8 cellular contexts compared by ENCODE assay signal in genomic region chr1:116667577-116668105, GRCh38. TPM values are rescaled to one million over a fixed set of nuclear protein-coding genes. Genes with fewer than 3 reads are reported as not detected.
DNase-seq lines count a peak whose midpoint lies in the region; ATAC-seq lines count a peak whose summit lies in the region.

IGSF3 (minus strand) TSS chr1:116667733; CDS start chr1:116666326, 1,407 bp downstream.

- WGBS in mesodermal cell (ENCODE audit: insufficient coverage in 2 of 2), 2 experiments, result 2% methylated on average over 34 to 50 of the region's 58 CpGs

- no peaks in the 10 kb centered on the region for H3K9me3 ChIP-seq in CD8-positive, alpha-beta memory T cell (ENCODE audit: low read length)
- H3K9me3 ChIP-seq in mesodermal cell (ENCODE audit: control insufficient read depth, low read length), result no peaks in the 10 kb centered on the region

- DNase-seq in CD8-positive, alpha-beta memory T cell, result peak in 4 of 5 donors; percentile 6 to 46 (median 24)
- DNase-seq in H4 (ENCODE audit: low spot score) (peak; percentile 10), NCI-H345 treated with DMSO at 0.1 percent for 48 hours (lab: John Stamatoyannopoulos, UW; ENCODE audit: unreplicated experiment) (peak; percentile 30), COLO829 (ENCODE audit: low spot score) (no peak)
- DNase-seq in activated CD4-positive, alpha-beta T cell treated with anti-CD3 and anti-CD28 coated beads, Interleukin-2, amount 10 ng/mL, durations not matched to agents 7 days and 5 days, result peak; percentile 51
- peak in 2 of 3 experiments; percentile 5 to 6 for DNase-seq in effector memory CD8-positive, alpha-beta T cell
- peak; percentile 33 for DNase-seq in stimulated activated CD8-positive, alpha-beta memory T cell treated with anti-CD3 and anti-CD28 coated beads, Interleukin-4, amount 100 ng/mL, for 24 hours (ENCODE audit: low read depth)

- H3K4me3 Mint-ChIP-seq in CD8-positive, alpha-beta memory T cell, result peak within 1 kb of the TSS; percentile 81 to 85 (median 84)
- H3K4me3 Mint-ChIP-seq in activated CD4-positive, alpha-beta T cell treated with anti-CD3 and anti-CD28 coated beads, Interleukin-2, amount 10 ng/mL, durations not matched to agents 7 days and 5 days, result peak within 1 kb of the TSS; percentile 68
- H3K4me3 Mint-ChIP-seq in effector memory CD8-positive, alpha-beta T cell, result peak within 1 kb of the TSS; percentile 70 to 74

- H3K27me3 Mint-ChIP-seq in CD8-positive, alpha-beta memory T cell, result peaks cover 27 to 60% of the 10 kb centered on the region in 2 donors
- peaks cover 54% of the 10 kb centered on the region for H3K27me3 Mint-ChIP-seq in activated CD4-positive, alpha-beta T cell treated with anti-CD3 and anti-CD28 coated beads, Interleukin-2, amount 10 ng/mL, durations not matched to agents 7 days and 5 days
- peaks cover 51 to 52% of the 10 kb centered on the region in 2 donors for H3K27me3 Mint-ChIP-seq in effector memory CD8-positive, alpha-beta T cell

- H3K4me1 Mint-ChIP-seq in CD8-positive, alpha-beta memory T cell, result peaks cover 11 to 22% (median 12%) of the 10 kb centered on the region in 3 donors
- H3K4me1 Mint-ChIP-seq in activated CD4-positive, alpha-beta T cell treated with anti-CD3 and anti-CD28 coated beads, Interleukin-2, amount 10 ng/mL, durations not matched to agents 7 days and 5 days, result peaks cover 16% of the 10 kb centered on the region
- peaks cover 7 to 8% of the 10 kb centered on the region in 2 donors for H3K4me1 Mint-ChIP-seq in effector memory CD8-positive, alpha-beta T cell (ENCODE audit: low read depth in 2 of 2)

- peak within 1 kb of the TSS in 2 of 8 donors; percentile 59 to 70 for H3K27ac Mint-ChIP-seq in CD8-positive, alpha-beta memory T cell
- H3K27ac Mint-ChIP-seq in activated CD4-positive, alpha-beta T cell treated with anti-CD3 and anti-CD28 coated beads, Interleukin-2, amount 10 ng/mL, durations not matched to agents 7 days and 5 days, result no peak within 1 kb of the TSS
- no peak within 1 kb of the TSS for H3K27ac Mint-ChIP-seq in effector memory CD8-positive, alpha-beta T cell

- peaks cover 17% of the 10 kb centered on the region for H3K27me3 ChIP-seq in CD8-positive, alpha-beta memory T cell (ENCODE audit: insufficient read depth, low read length, poor library complexity, severe bottlenecking)

- ATAC-seq in effector memory CD8-positive, alpha-beta T cell (replicated peaks), result peak; percentile 72

- H3K36me3 Mint-ChIP-seq in CD8-positive, alpha-beta memory T cell, result no peaks in the 10 kb centered on the region
- no peaks in the 10 kb centered on the region for H3K36me3 Mint-ChIP-seq in activated CD4-positive, alpha-beta T cell treated with anti-CD3 and anti-CD28 coated beads, Interleukin-2, amount 10 ng/mL, durations not matched to agents 7 days and 5 days (ENCODE audit: low read depth)
- H3K36me3 Mint-ChIP-seq in effector memory CD8-positive, alpha-beta T cell (ENCODE audit: insufficient read depth), result peaks cover 6% of the 10 kb centered on the region

- no peaks in the 10 kb centered on the region for H3K36me3 ChIP-seq in CD8-positive, alpha-beta memory T cell (ENCODE audit: insufficient read depth, low read length)
- H3K36me3 ChIP-seq in mesodermal cell (ENCODE audit: control insufficient read depth, insufficient read depth, low read length), result peaks cover 7% of the 10 kb centered on the region

- POLR2A ChIA-PET in CD8-positive, alpha-beta memory T cell (lab: Charles Lee), result no interaction called here
- POLR2A ChIA-PET in activated CD4-positive, alpha-beta T cell treated with anti-CD3 and anti-CD28 coated beads, Interleukin-2, amount 10 ng/mL, durations not matched to agents 7 days and 5 days (lab: Charles Lee), result no interaction called here

- no peak within 1 kb of the TSS for H3K27ac ChIP-seq in CD8-positive, alpha-beta memory T cell (ENCODE audit: low read depth, low read length)
- H3K27ac ChIP-seq in mesodermal cell (ENCODE audit: low read depth, low read length, severe bottlenecking), result no peak within 1 kb of the TSS

- H3K4me1 ChIP-seq in CD8-positive, alpha-beta memory T cell (ENCODE audit: insufficient read depth, low read length), result peaks cover 10% of the 10 kb centered on the region
- no peaks in the 10 kb centered on the region for H3K4me1 ChIP-seq in mesodermal cell (ENCODE audit: control insufficient read depth, insufficient read depth, low read length, poor library complexity, severe bottlenecking)

- peak within 1 kb of the TSS; percentile 62 for H3K4me3 ChIP-seq in CD8-positive, alpha-beta memory T cell (ENCODE audit: low read length)
- peak within 1 kb of the TSS; percentile 71 for H3K4me3 ChIP-seq in mesodermal cell (ENCODE audit: extremely low read depth, insufficient read depth, low read length, poor library complexity, severe bottlenecking)

- H3K9me3 Mint-ChIP-seq in CD8-positive, alpha-beta memory T cell, result peaks cover 0 to 1% (median 0%) of the 10 kb centered on the region in 5 donors
- no peaks in the 10 kb centered on the region for H3K9me3 Mint-ChIP-seq in activated CD4-positive, alpha-beta T cell treated with anti-CD3 and anti-CD28 coated beads, Interleukin-2, amount 10 ng/mL, durations not matched to agents 7 days and 5 days
- no peaks in the 10 kb centered on the region for H3K9me3 Mint-ChIP-seq in effector memory CD8-positive, alpha-beta T cell

- CTCF ChIA-PET in CD8-positive, alpha-beta memory T cell (lab: Charles Lee), result no interaction called here
- CTCF ChIA-PET in activated CD4-positive, alpha-beta T cell treated with anti-CD3 and anti-CD28 coated beads, Interleukin-2, amount 10 ng/mL, durations not matched to agents 7 days and 5 days (lab: Charles Lee), result interaction anchor here (1.0 to 1.4 kb wide), 2 partner anchors 93 to 393 kb away, joined by 3 to 4 read pairs; partner anchors contain the start of gene TTF2

RNA-seq across cellular contexts. Expression of gene IGSF3, which starts in this region (rescaled TPM):
- 1 to 10 TPM; 1.8 to 2.0 TPM for total RNA-seq in CD8-positive, alpha-beta memory T cell
- not detected for polyA plus RNA-seq in CD8-positive, alpha-beta memory T cell
- 10.7 and 10.8 TPM in 2 replicates for total RNA-seq in H4 (2014; rRNA removed; shearing (Covaris generic))
- under 1 TPM; 0.35 to 0.77 TPM for total RNA-seq in activated CD4-positive, alpha-beta T cell treated with anti-CD3 and anti-CD28 coated beads, Interleukin-2, amount 10 ng/mL, durations not matched to agents 7 days and 5 days
- polyA plus RNA-seq in mesodermal cell (2013, experiment 1 of 2), result 33.5 TPM
- polyA plus RNA-seq in mesodermal cell (2013, experiment 2 of 2), result 29.6 TPM

Comparison
In these comparisons a context has a peak if more than half of its experiments do, and no peak if none do; other contexts are left out.
1. Peak in DNase-seq in activated CD4-positive, alpha-beta T cell treated with anti-CD3 and anti-CD28 coated beads, Interleukin-2, amount 10 ng/mL, durations not matched to agents 7 days and 5 days; RNA of the gene not detected or under 1 TPM.